1 cellular context compared by ENCODE assay signal in genomic region chr3:143332046-143332445, GRCh38.
TF ChIP-seq lines count a peak whose summit lies in the region.

No MANE protein-coding gene starts in this region.

TF ChIP-seq in WTC11, 78 proteins besides CTCF, POLR2A, EP300 and RAD21 (continued from another document):
- no peak for TF ChIP-seq TCF7 (CRISPR knock-in tag; IDR thresholded peaks at IDR 0.05; ENCODE audit: low read depth)
- TF ChIP-seq FOXP1 (CRISPR knock-in tag; IDR thresholded peaks at IDR 0.05; ENCODE audit: borderline replicate concordance) = no peak
- no peak for TF ChIP-seq ATF3 (CRISPR knock-in tag; conservative IDR thresholded peaks at IDR 0.05)
- TF ChIP-seq USF1 (CRISPR knock-in tag; IDR thresholded peaks at IDR 0.05) = no peak
- no peak for TF ChIP-seq MYBL2 (CRISPR knock-in tag; IDR thresholded peaks at IDR 0.05)
- no peak for TF ChIP-seq FOXK1 (CRISPR knock-in tag; IDR thresholded peaks at IDR 0.05)
- TF ChIP-seq CREM (CRISPR knock-in tag; IDR thresholded peaks at IDR 0.05) = no peak
